7 cellular contexts compared by ENCODE assay signal in the genomic region with DNA sequence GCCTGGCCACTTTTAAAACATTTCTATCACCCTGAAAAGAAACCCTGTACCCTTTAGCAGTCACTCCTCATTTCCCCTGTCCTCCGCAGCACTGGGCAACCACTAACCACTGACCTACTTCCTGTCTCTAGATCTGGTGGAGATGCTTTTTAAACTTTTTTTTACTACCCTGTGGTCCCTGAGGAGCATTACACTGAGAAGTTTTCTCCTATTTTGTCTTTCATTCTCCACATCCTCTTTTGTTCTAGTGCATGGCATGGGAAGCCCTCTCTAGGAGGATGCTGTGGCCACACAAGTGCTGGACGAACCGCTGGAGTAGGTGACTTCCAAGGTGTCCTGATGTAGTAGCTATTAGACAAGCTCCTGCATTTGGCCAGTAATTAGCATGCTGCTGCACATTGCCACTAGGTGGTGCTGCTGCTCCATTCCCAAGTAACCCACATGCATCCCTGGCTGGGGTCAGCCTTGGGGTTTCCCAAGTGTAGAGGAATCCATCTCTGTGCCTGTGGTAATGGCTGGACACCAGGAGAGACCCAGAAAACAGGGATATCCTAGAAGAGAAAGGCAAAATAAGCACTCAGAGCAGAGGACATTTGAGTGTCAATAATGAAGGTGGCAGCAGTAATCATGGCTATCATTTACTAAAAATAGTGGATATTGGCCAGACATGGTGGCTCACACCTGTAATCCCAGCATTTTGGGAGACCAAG.
A peak's percentile ranks its signal among the peaks of the same experiment; 100 is the strongest.
DNase-seq lines count a peak whose midpoint lies in the region; ATAC-seq lines count a peak whose summit lies in the region.

No MANE protein-coding gene starts in this region.

- H3K36me3 ChIP-seq in HAP-1 (replicated peaks), result peaks cover 19% of the 10 kb centered on the region

- H3K9me3 ChIP-seq in HAP-1, result no peaks in the 10 kb centered on the region

- no peaks in the 10 kb centered on the region for H3K4me1 ChIP-seq in HAP-1

- peaks cover 3% of the 10 kb centered on the region; the same call in 1 of the 2 replicates for H3K27me3 ChIP-seq in HAP-1 (ENCODE audit: low read depth)

- no peak overlapping the region for H3K4me3 ChIP-seq in HAP-1

- DNase-seq in HAP-1 (ENCODE audit: low spot score in 2 of 2), result peak; percentile 63 to 90
- peak; percentile 50 to 66 for DNase-seq in activated CD4-positive, alpha-beta T cell treated with anti-CD3 and anti-CD28 coated beads for 24 hours (ENCODE audit: low read depth in 2 of 2)
- peak; percentile 92 for DNase-seq in dermis blood vessel endothelial cell
- DNase-seq in medulla oblongata (ENCODE audit: extremely low spot score), result peak; percentile 86
- peak; percentile 45 to 51 for DNase-seq in stimulated activated CD8-positive, alpha-beta memory T cell treated with anti-CD3 and anti-CD28 coated beads, Interleukin-2, amount 100 ng/mL, for 1 hour (ENCODE audit: low read depth in 2 of 2)
- no peak for DNase-seq in DMS 273 (lab: John Stamatoyannopoulos, UW; ENCODE audit: unreplicated experiment)

- ATAC-seq in HG03159 (IDR thresholded peaks at IDR 0.05; ENCODE audit: unreplicated experiment), result no peak

- in situ Hi-C loops in HAP-1 (cut with MboI; ENCODE audit: low sequenced_read_pairs), result loop anchor here (5.0 to 25.0 kb wide), 2 partner anchors 192 to 203 kb away; partner anchors contain the start of gene ARHGAP27
